In the genomic region with DNA sequence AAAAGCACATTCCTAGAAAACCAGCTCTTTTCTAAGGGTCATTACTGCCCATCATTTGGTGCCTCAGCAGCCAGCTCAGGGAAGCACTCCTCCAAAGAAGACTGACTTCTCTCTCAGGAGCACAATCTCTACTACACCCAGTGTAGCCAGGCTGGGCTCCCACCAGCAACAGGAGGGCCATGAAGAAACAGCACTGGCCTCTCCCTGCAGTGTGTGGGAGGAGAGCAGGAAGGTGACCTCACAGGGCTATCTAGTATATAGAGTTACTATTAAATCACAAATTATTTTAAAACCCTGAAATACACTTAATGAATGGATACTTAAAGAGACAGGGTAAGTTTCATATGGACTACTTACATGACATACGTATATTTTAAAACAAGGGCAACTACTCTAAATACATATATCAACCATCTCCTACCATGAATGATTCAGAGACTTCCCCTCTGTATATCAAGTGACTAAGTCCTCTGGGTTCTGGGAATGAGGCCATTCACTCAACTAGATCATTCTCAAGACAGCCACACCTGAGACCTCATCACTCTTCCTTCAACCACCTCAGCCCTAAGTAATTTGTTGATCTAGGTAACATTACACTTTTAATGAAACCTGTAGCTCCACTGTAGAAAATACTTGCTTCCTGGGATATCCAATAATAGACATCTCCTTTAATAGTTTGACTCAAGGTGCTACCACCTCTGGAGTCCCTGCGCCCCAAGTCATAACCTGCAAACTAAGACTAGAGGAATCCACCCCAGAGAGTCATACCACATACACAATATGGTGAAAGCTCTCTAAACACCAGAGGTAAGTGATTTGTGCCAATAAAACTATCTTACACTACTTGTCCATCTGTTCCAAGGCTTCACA, we compare ENCODE assay signal across 1 cellular context.
TF ChIP-seq lines count a peak whose summit lies in the region.

No MANE protein-coding gene starts in this region.

TF ChIP-seq in HEK293, 187 proteins besides CTCF, POLR2A, EP300 and RAD21 (continued from another document):
- TF ChIP-seq ZFP37 (tag by site-specific recombination; IDR thresholded peaks at IDR 0.05) = no peak
TF ChIP-seq in HEK293: peak in this region for 2.
